9 cellular contexts compared by ENCODE assay signal in the genomic region with DNA sequence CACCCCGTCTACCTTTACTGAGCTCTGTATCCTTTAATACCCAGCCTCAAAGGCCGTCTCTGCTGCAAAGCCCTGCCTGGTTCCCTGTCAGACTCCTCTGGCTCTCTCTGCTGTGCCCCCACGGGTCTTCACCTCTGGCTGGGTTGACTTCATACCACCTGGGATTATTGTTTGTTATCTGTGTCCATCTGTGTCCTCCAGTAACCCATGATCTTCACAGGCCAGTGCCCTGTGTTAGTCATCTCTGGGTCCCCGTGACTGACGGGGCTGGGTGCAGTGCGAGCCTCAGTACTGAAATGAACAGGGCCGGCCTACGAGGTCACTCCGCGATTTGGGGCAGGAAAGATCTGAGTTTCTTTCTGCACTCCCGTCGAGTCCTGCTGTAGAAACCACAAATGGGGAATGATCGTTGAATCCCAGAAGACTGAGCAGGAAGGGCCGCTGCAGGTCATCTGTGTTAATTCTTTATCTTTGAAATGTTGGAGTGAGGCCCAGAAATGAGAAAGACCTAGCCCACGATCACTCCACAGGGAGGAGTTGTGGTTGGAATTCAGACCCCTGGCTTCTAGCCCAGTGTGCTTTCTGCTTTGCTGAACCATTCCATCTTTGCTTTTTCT.
A peak's percentile ranks its signal among the peaks of the same experiment; 100 is the strongest.
DNase-seq lines count a peak whose midpoint lies in the region; ATAC-seq and TF ChIP-seq lines count a peak whose summit lies in the region.
"Had no signal": no experiment of that assay in that cellular context is flagged by ENCODE, and none has a peak within 500 bp of the region (broad histone marks: within the 10 kb centered on the region; RNA-seq: fewer than 3 reads in every experiment).

No MANE protein-coding gene starts in this region.

- DNase-seq in AG10803 (ENCODE audit: low read depth) (peak; percentile 77), NCI-H1105 treated with DMSO at 0.1 percent for 48 hours (lab: John Stamatoyannopoulos, UW) (peak; percentile 72), ecto neural progenitor cell (ENCODE audit: low spot score) (peak; percentile 42), anterior cingulate cortex (lab: John Stamatoyannopoulos, UW) (no peak), activated gamma-delta T cell (lab: John Stamatoyannopoulos, UW) (no peak)
- DNase-seq: NCI-H1417 treated with DMSO at 0.1 percent for 48 hours had no signal

- ATAC-seq in GM18858 (IDR thresholded peaks at IDR 0.05; ENCODE audit: unreplicated experiment) (no peak), HG03108 (IDR thresholded peaks at IDR 0.05; ENCODE audit: unreplicated experiment) (no peak)

- H3K9me3 Mint-ChIP-seq in nephron = no peaks in the 10 kb centered on the region

- H3K27me3 Mint-ChIP-seq in nephron (ENCODE audit: low read depth) = peaks cover 47% of the 10 kb centered on the region

- peak overlapping the region; percentile 88 to 91 (median 89) for H3K27ac Mint-ChIP-seq in nephron

- H3K4me3 ChIP-seq in AG10803 (ENCODE audit: low read length) = no peak overlapping the region

- TF ChIP-seq CTCF in AG10803 (conservative IDR thresholded peaks at IDR 0.05; ENCODE audit: low read length) (no peak), nephron (IDR thresholded peaks at IDR 0.05; ENCODE audit: unreplicated experiment in 3 of 3) (no peak)

- peaks cover 50% of the 10 kb centered on the region for H3K4me1 Mint-ChIP-seq in nephron

- no peaks in the 10 kb centered on the region for H3K36me3 Mint-ChIP-seq in nephron (ENCODE audit: low read depth)

- H3K4me3 Mint-ChIP-seq in nephron = peak overlapping the region; percentile 1 to 30 (median 29)

Comparison
In these comparisons a context has a peak if more than half of its experiments do, and no peak if none do; other contexts are left out.
1. DNase-seq: peak in AG10803 (single experiment), NCI-H1105 treated with DMSO at 0.1 percent for 48 hours (single experiment) and ecto neural progenitor cell (single experiment); none in anterior cingulate cortex (0 of 58) and activated gamma-delta T cell (single experiment).